ENCODE assay signal across 8 cellular contexts in the genomic region with DNA sequence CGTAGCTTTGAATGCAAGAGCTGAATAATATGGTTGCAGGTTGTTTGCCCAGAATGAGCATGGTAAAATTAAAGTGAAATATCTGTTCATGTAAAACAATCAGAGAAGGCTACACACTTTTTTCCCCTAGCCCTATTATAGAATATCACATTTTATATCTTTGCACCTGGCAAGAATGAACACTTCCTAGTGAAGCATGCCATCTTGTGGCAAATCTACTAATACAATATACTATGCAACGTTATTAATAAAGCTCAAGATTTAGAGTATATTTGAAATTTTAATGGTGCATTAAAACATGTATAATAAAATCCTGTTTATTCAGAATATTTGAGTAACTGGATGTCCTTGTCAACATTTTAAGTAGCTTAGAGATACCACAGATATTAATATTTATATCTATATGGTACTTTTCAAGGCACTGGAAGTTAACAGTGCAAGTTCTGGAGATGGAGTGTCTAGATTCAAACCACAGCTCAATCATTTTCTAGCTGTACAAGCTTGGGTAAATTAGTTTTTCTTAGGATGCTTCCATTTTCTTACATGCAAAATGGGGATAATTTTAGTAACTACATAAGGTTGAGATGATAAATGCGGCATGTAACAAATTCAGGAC.
DNase-seq lines count a peak whose midpoint lies in the region; TF ChIP-seq lines count a peak whose summit lies in the region.

No MANE protein-coding gene starts in this region.

- DNase-seq in AG09309 (ENCODE audit: low read depth) (peak; percentile 3), KBM-7 (peak; percentile 22), SK-MEL-5 (ENCODE audit: low read depth, low spot score) (peak; percentile 64), inferior parietal cortex (ENCODE audit: extremely low spot score) (peak; percentile 32), NCI-H524 treated with DMSO at 0.1 percent for 48 hours (lab: John Stamatoyannopoulos, UW) (no peak), NCI-H146 treated with DMSO at 0.1 percent for 48 hours (lab: John Stamatoyannopoulos, UW; ENCODE audit: unreplicated experiment) (no peak), ureter (ENCODE audit: low spot score) (no peak)
- no peak for DNase-seq in stimulated activated CD4-positive, alpha-beta T cell treated with anti-CD3 and anti-CD28 coated beads, Interleukin-4, amount 100 ng/mL, for 24 hours

- in situ Hi-C loops in KBM-7 (cut with MboI; ENCODE audit: low pct_unique_long_range_greater_than_20kb, low sequenced_read_pairs), result loop anchor here (25.0 kb wide), 1 partner anchor 793 kb away; no protein-coding TSS in a partner anchor
- in situ Hi-C loops in SK-MEL-5 (cut with HindIII; ENCODE audit: low pct_unique_long_range_greater_than_20kb, low sequenced_read_pairs), result no loop called here

- no peak overlapping the region for H3K4me3 ChIP-seq in AG09309 (ENCODE audit: control insufficient read depth, low read depth, low read length)

- TF ChIP-seq CTCF in AG09309 (IDR thresholded peaks at IDR 0.05; ENCODE audit: control insufficient read depth, insufficient read depth, low read depth, low read length, missing control alignments), result peak; percentile 42

Comparison
In these comparisons a context has a peak if more than half of its experiments do, and no peak if none do; other contexts are left out.
1. DNase-seq: peak in AG09309 (single experiment), KBM-7 (single experiment), SK-MEL-5 (single experiment) and inferior parietal cortex (single experiment); none in NCI-H524 treated with DMSO at 0.1 percent for 48 hours (single experiment), NCI-H146 treated with DMSO at 0.1 percent for 48 hours (single experiment), stimulated activated CD4-positive, alpha-beta T cell treated with anti-CD3 and anti-CD28 coated beads, Interleukin-4, amount 100 ng/mL, for 24 hours (single experiment) and ureter (single experiment).